ENCODE assay signal across 2 cellular contexts in genomic region chr14:93234798-93235197, GRCh38.
TF ChIP-seq lines count a peak whose summit lies in the region.

No MANE protein-coding gene starts in this region.

TF ChIP-seq in IMR-90, 13 proteins besides CTCF, POLR2A, EP300 and RAD21:
- TF ChIP-seq BHLHE40 (IDR thresholded peaks at IDR 0.05; ENCODE audit: low read depth, low read length) (no peak), MAFK (IDR thresholded peaks at IDR 0.05; ENCODE audit: low read depth, low read length) (peak; percentile 80), RFX5 (IDR thresholded peaks at IDR 0.05; ENCODE audit: low read depth, low read length) (no peak), ELK1 (IDR thresholded peaks at IDR 0.05; ENCODE audit: borderline replicate concordance, low read depth, low read length) (no peak), SMC3 (IDR thresholded peaks at IDR 0.05; ENCODE audit: low read depth, low read length) (no peak), MAZ (IDR thresholded peaks at IDR 0.05; ENCODE audit: borderline replicate concordance, low read depth, low read length) (0 out of 2 replicates have a peak, but pooled peaks have one; percentile 35), FOS (IDR thresholded peaks at IDR 0.05; ENCODE audit: low read depth, low read length) (peak; percentile 61), NFE2L2 (IDR thresholded peaks at IDR 0.05; ENCODE audit: low read depth, low read length) (0 out of 2 replicates have a peak, but pooled peaks have one; percentile 48)

TF ChIP-seq in K562, 482 proteins besides CTCF, POLR2A, EP300 and RAD21:
- TF ChIP-seq GTF2F1 (IDR thresholded peaks at IDR 0.05; ENCODE audit: low read depth, low read length) (no peak), ILF3 (IDR thresholded peaks at IDR 0.05; ENCODE audit: borderline replicate concordance) (no peak), FOXJ3 (CRISPR knock-in tag; IDR thresholded peaks at IDR 0.05) (no peak), ZNF584 (CRISPR knock-in tag; IDR thresholded peaks at IDR 0.05; ENCODE audit: low read depth) (no peak), ZNF766 (CRISPR knock-in tag; conservative IDR thresholded peaks at IDR 0.05) (no peak), EHMT2 (IDR thresholded peaks at IDR 0.05) (no peak), CCNT2 (IDR thresholded peaks at IDR 0.05; ENCODE audit: borderline replicate concordance, extremely low read depth, insufficient read length, low read depth, low read length) (no peak), ZNF507 (tag; conservative IDR thresholded peaks at IDR 0.05) (no peak), POLR3A (IDR thresholded peaks at IDR 0.05; ENCODE audit: borderline replicate concordance, extremely low read depth, insufficient read depth, insufficient read length) (no peak), MLX (CRISPR knock-in tag; conservative IDR thresholded peaks at IDR 0.05) (no peak), HCFC1 (IDR thresholded peaks at IDR 0.05; ENCODE audit: low read depth, low read length) (no peak), ZNF589 (CRISPR knock-in tag; IDR thresholded peaks at IDR 0.05; ENCODE audit: low read depth) (no peak), BRD4 (IDR thresholded peaks at IDR 0.05) (no peak), ZNF184 (CRISPR knock-in tag; IDR thresholded peaks at IDR 0.05) (no peak), XRCC4 (IDR thresholded peaks at IDR 0.05; ENCODE audit: extremely low read depth, insufficient read depth, insufficient read length) (no peak)
